2 cellular contexts compared by ENCODE assay signal in genomic region chr6:20313086-20313485, GRCh38.
TF ChIP-seq lines count a peak whose summit lies in the region.

No MANE protein-coding gene starts in this region.

TF ChIP-seq in HCT116, 20 proteins besides CTCF, POLR2A, EP300 and RAD21:
- TF ChIP-seq MAX (IDR thresholded peaks at IDR 0.05) (no peak), SIN3A (IDR thresholded peaks at IDR 0.05; ENCODE audit: low read depth) (no peak), FOSL1 (IDR thresholded peaks at IDR 0.05; ENCODE audit: low read depth) (no peak), ATF3 (IDR thresholded peaks at IDR 0.05) (no peak), TCF7L2 (IDR thresholded peaks at IDR 0.05; ENCODE audit: borderline replicate concordance, extremely low read depth, insufficient read depth, insufficient read length) (no peak), ELF1 (IDR thresholded peaks at IDR 0.05; ENCODE audit: borderline replicate concordance, low read depth) (no peak)

TF ChIP-seq in H1, 55 proteins besides CTCF, POLR2A, EP300 and RAD21:
- TF ChIP-seq CHD2 (IDR thresholded peaks at IDR 0.05; ENCODE audit: low read length) (no peak), EGR1 (IDR thresholded peaks at IDR 0.05; ENCODE audit: borderline replicate concordance, low read depth, low read length) (no peak), RXRA (IDR thresholded peaks at IDR 0.05; ENCODE audit: insufficient read depth, low read depth, low read length) (no peak), EZH2 (IDR thresholded peaks at IDR 0.05; ENCODE audit: low read depth, low read length, severe bottlenecking) (no peak), SP4 (IDR thresholded peaks at IDR 0.05; ENCODE audit: low read length) (no peak), GTF2F1 (IDR thresholded peaks at IDR 0.05; ENCODE audit: borderline replicate concordance, low read depth, low read length) (no peak), KDM5A (IDR thresholded peaks at IDR 0.05; ENCODE audit: low read length) (no peak), CEBPB (IDR thresholded peaks at IDR 0.05; ENCODE audit: low read depth, low read length) (no peak), E2F6 (IDR thresholded peaks at IDR 0.05) (no peak), ASH2L (IDR thresholded peaks at IDR 0.05; ENCODE audit: low read length) (no peak), PHF8 (conservative IDR thresholded peaks at IDR 0.05; ENCODE audit: low read depth, low read length) (no peak), BCL11A (IDR thresholded peaks at IDR 0.05; ENCODE audit: low read depth in 2 of 2, low read length in 2 of 2) (no peak), SIRT6 (IDR thresholded peaks at IDR 0.05; ENCODE audit: low read length) (no peak), SUZ12 (IDR thresholded peaks at IDR 0.05; ENCODE audit: low read length) (no peak), BRCA1 (IDR thresholded peaks at IDR 0.05; ENCODE audit: low read depth, low read length) (no peak), TBP (IDR thresholded peaks at IDR 0.05; ENCODE audit: low read depth, low read length) (no peak)
